8 cellular contexts compared by ENCODE assay signal in genomic region chr3:10983219-10983916, GRCh38. TPM values are rescaled to one million over a fixed set of nuclear protein-coding genes. Genes with fewer than 3 reads are reported as not detected.
DNase-seq lines count a peak whose midpoint lies in the region; ATAC-seq and TF ChIP-seq lines count a peak whose summit lies in the region.

No MANE protein-coding gene starts in this region.

- H3K9me3 Mint-ChIP-seq in HFFc6 = no peaks in the 10 kb centered on the region

- H3K4me1 Mint-ChIP-seq in HFFc6 (ENCODE audit: low read depth) = peaks cover 5% of the 10 kb centered on the region

- peaks cover 30% of the 10 kb centered on the region for H3K27me3 Mint-ChIP-seq in HFFc6 (ENCODE audit: insufficient read depth)

- H3K36me3 Mint-ChIP-seq in HFFc6 (ENCODE audit: low read depth) = no peaks in the 10 kb centered on the region

- no peaks in the 10 kb centered on the region for H3K9me3 ChIP-seq in trophoblast cell (ENCODE audit: insufficient read depth, low read depth, low read length)

- no CpG with 5 or more reads among the region's 7 CpGs for WGBS in trophoblast cell (ENCODE audit: extremely low coverage, insufficient coverage, insufficient read length)

- no peak overlapping the region for H4K8ac ChIP-seq in trophoblast cell (ENCODE audit: low read depth, low read length)

- H3K36me3 ChIP-seq in trophoblast cell (ENCODE audit: control insufficient read depth in 1 of 2, insufficient read depth in 2 of 2, low read length in 2 of 2) = no peaks in the 10 kb centered on the region

- no peaks in the 10 kb centered on the region for H3K27me3 ChIP-seq in trophoblast cell (ENCODE audit: insufficient read depth, low read length)

- ATAC-seq in SK-N-SH treated with all-trans-retinoic acid at 6 μM for 48 hours (peak; percentile 87), HG03378 (IDR thresholded peaks at IDR 0.05; ENCODE audit: unreplicated experiment) (no peak)

- H3K4me3 ChIP-seq in foreskin fibroblast (ENCODE audit: low read depth in 1 of 2, low read length in 2 of 2) = no peak overlapping the region
- H3K4me3 ChIP-seq in trophoblast cell (ENCODE audit: low read depth, low read length) = no peak overlapping the region

- H3K4me1 ChIP-seq in trophoblast cell (ENCODE audit: control insufficient read depth in 1 of 2, insufficient read depth in 2 of 2, low read length in 2 of 2) = no peaks in the 10 kb centered on the region

- no peak overlapping the region for H2BK120ac ChIP-seq in trophoblast cell (ENCODE audit: insufficient read depth, low read length, poor library complexity)

- H2AK5ac ChIP-seq in trophoblast cell (ENCODE audit: low read length) = no peak overlapping the region

- H2BK12ac ChIP-seq in trophoblast cell (ENCODE audit: low read length) = no peak overlapping the region

- no peak overlapping the region for H3K4ac ChIP-seq in trophoblast cell (ENCODE audit: low read depth, low read length)

- H3K4me3 Mint-ChIP-seq in HFFc6 = no peak overlapping the region

- DNase-seq in NCI-H2171 treated with DMSO at 0.1 percent for 48 hours (lab: John Stamatoyannopoulos, UW) = peak; percentile 21
- DNase-seq in NCI-H2171 (lab: John Stamatoyannopoulos, UW) = no peak
- peak; percentile 16 for DNase-seq in HFFc6
- DNase-seq in foreskin fibroblast = peak; percentile 21 to 58
- peak; percentile 48 to 82 for DNase-seq in trophoblast cell
- no peak for DNase-seq in dedifferentiated amniotic fluid mesenchymal stem cell (ENCODE audit: extremely low spot score)

- H3K27ac ChIP-seq in trophoblast cell (ENCODE audit: low read depth, low read length) = no peak overlapping the region

- no peaks in the 10 kb centered on the region for H3K79me2 ChIP-seq in trophoblast cell (ENCODE audit: control insufficient read depth, insufficient read depth, low read length, poor library complexity)

- no peak overlapping the region for H2BK5ac ChIP-seq in trophoblast cell (ENCODE audit: low read depth, low read length, poor library complexity)

- H2AFZ ChIP-seq in trophoblast cell (ENCODE audit: insufficient read depth, low read length, poor library complexity) = no peak overlapping the region

- H3K9ac ChIP-seq in trophoblast cell (ENCODE audit: low read length) = no peak overlapping the region

- no peak overlapping the region for H4K91ac ChIP-seq in trophoblast cell (ENCODE audit: low read depth, low read length)

- H3K79me1 ChIP-seq in trophoblast cell (ENCODE audit: low read length) = no peaks in the 10 kb centered on the region

- no peak overlapping the region for H3K23ac ChIP-seq in trophoblast cell (ENCODE audit: low read length)

- H4K12ac ChIP-seq in trophoblast cell (ENCODE audit: low read depth, low read length) = no peak overlapping the region

- no peak overlapping the region for H3K14ac ChIP-seq in trophoblast cell (ENCODE audit: low read length)

- H3K27ac Mint-ChIP-seq in HFFc6 = no peak overlapping the region

- no peak overlapping the region for H3K18ac ChIP-seq in trophoblast cell (ENCODE audit: low read length)

- no peak overlapping the region for H3K4me2 ChIP-seq in trophoblast cell (ENCODE audit: low read length)

- TF ChIP-seq CTCF in HFFc6 (IDR thresholded peaks at IDR 0.05) = peak; percentile 90
- peak; percentile 88 for TF ChIP-seq CTCF in foreskin fibroblast (IDR thresholded peaks at IDR 0.05; ENCODE audit: low read depth, low read length)

TF ChIP-seq in SK-N-SH treated with all-trans-retinoic acid at 6 μM for 48 hours, 23 proteins besides CTCF, POLR2A, EP300 and RAD21:
- TF ChIP-seq BACH2 (CRISPR knock-in tag; IDR thresholded peaks at IDR 0.05; ENCODE audit: borderline replicate concordance) = no peak
- no peak for TF ChIP-seq ZNF565 (CRISPR knock-in tag; conservative IDR thresholded peaks at IDR 0.05; ENCODE audit: low read depth)
- TF ChIP-seq RARB (CRISPR knock-in tag; IDR thresholded peaks at IDR 0.05) = no peak
- TF ChIP-seq ZFP30 (CRISPR knock-in tag; IDR thresholded peaks at IDR 0.05) = no peak
- TF ChIP-seq OSR1 (CRISPR knock-in tag; IDR thresholded peaks at IDR 0.05) = no peak
- no peak for TF ChIP-seq CREB5 (CRISPR knock-in tag; IDR thresholded peaks at IDR 0.05; ENCODE audit: low read depth)
- no peak for TF ChIP-seq ZNF8 (CRISPR knock-in tag; IDR thresholded peaks at IDR 0.05)

RNA-seq across cellular contexts. Expression of gene SLC6A1, which starts 9.2 kb away (rescaled TPM):
- not detected for total RNA-seq in HFFc6 (2021; fragmentation: NEBNext Ultra II Directional; extraction: Animal tissue kit (Norgen Biotek cat#: 25700))
- not detected in 2 replicates for polyA plus RNA-seq in trophoblast cell (2013)

Comparison
In these comparisons a context has a peak if more than half of its experiments do, and no peak if none do; other contexts are left out.
1. DNase-seq: peak in NCI-H2171 treated with DMSO at 0.1 percent for 48 hours (single experiment), HFFc6 (single experiment), foreskin fibroblast (2 of 2) and trophoblast cell (2 of 2); none in NCI-H2171 (single experiment) and dedifferentiated amniotic fluid mesenchymal stem cell (single experiment).